ENCODE assay signal across 1 cellular context in the genomic region with DNA sequence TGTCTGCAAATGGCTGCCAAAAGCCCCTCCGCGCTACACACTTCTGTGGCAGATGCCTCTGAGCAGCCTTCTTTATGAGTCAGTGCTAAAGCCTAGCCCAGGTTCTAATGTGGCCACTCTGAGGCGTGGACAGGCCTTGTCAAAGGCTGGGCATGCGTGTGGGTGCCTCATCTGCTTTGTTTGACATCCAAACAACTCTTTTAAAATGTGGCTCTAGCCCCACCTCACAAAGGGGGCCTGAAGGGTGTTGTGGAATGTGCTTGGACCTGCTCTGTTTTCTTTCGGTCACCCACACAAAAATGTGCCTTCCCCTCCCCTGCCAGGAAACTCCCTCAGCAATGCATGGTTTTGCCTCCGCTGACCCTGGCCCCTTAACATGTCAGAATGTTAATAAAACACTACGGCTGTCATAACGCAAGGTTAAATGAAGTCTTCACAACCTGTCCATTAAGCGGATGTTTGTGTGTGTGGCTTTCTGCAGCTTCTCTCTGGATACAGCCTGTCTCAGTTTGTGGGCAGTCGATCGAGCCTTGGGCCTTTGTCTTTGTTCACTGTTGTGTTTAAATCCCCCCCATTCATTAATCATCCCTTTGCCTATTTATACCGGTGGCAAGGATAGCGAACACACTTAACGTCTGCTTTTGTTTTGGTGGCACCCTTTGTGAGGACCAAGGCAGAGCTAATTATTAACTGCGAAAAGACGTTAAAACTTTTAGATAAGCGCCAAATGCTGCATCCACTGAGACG.
TF ChIP-seq lines count a peak whose summit lies in the region.

No MANE protein-coding gene starts in this region.

TF ChIP-seq in GM23338, 12 proteins besides CTCF, POLR2A, EP300 and RAD21 (continued from another document):
- TF ChIP-seq, protein P1, sequence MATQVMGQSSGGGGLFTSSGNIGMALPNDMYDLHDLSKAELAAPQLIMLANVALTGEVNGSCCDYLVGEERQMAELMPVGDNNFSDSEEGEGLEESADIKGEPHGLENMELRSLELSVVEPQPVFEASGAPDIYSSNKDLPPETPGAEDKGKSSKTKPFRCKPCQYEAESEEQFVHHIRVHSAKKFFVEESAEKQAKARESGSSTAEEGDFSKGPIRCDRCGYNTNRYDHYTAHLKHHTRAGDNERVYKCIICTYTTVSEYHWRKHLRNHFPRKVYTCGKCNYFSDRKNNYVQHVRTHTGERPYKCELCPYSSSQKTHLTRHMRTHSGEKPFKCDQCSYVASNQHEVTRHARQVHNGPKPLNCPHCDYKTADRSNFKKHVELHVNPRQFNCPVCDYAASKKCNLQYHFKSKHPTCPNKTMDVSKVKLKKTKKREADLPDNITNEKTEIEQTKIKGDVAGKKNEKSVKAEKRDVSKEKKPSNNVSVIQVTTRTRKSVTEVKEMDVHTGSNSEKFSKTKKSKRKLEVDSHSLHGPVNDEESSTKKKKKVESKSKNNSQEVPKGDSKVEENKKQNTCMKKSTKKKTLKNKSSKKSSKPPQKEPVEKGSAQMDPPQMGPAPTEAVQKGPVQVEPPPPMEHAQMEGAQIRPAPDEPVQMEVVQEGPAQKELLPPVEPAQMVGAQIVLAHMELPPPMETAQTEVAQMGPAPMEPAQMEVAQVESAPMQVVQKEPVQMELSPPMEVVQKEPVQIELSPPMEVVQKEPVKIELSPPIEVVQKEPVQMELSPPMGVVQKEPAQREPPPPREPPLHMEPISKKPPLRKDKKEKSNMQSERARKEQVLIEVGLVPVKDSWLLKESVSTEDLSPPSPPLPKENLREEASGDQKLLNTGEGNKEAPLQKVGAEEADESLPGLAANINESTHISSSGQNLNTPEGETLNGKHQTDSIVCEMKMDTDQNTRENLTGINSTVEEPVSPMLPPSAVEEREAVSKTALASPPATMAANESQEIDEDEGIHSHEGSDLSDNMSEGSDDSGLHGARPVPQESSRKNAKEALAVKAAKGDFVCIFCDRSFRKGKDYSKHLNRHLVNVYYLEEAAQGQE (IDR thresholded peaks at IDR 0.05; ENCODE audit: unreplicated experiment) = no peak
